ENCODE assay signal across 20 cellular contexts in the genomic region with DNA sequence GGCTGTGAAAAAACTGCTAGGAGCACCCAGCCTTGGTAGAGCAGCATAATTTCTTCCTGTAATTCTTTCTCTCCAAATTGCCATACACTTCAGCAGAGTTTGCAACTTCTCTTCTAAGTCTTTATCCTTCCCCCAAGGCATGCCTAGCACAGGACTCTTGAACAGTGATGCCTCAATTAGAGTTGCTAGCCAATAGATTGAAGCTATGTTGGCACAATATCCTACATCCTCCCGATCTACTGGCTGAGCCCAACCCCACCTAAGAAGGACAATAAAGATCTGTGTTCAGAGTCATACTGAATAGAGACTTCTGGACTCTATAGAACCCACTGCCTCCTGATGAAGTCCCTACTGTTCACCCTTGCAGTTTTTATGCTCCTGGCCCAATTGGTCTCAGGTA. TPM values are rescaled to one million over a fixed set of nuclear protein-coding genes. Genes with fewer than 3 reads are reported as not detected.
"Had no signal": no experiment of that assay in that cellular context is flagged by ENCODE, and none has a peak within 500 bp of the region (broad histone marks: within the 10 kb centered on the region; RNA-seq: fewer than 3 reads in every experiment).

A gene with protein sequence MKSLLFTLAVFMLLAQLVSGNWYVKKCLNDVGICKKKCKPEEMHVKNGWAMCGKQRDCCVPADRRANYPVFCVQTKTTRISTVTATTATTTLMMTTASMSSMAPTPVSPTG (plus strand): TSS at position 301 of the 400 bp plus-strand sequence. CDS start 39 bp downstream, at position 340.

- H3K36me3 ChIP-seq: MG63 had no signal

- H3K27me3 ChIP-seq: MG63 had no signal

- DNase-seq: Karpas-422, KG1, MG63, NCI-H1092, NCI-H1436, NCI-H187, NCI-H2029, NCI-H2081 treated with DMSO at 0.1 percent for 48 hours, NCI-H2171, NCI-H226, NCI-H446, NCI-H510A, NCI-H524 treated with DMSO at 0.1 percent for 48 hours, NCI-H69, NCI-H774, Right ventricle myocardium superior, RPMI8226, T-helper 1 cell had no signal

- ATAC-seq: SK-N-SH treated with all-trans-retinoic acid at 6 μM for 48 hours had no signal

- H3K4me3 ChIP-seq: MG63 had no signal

- H3K9me3 ChIP-seq: MG63 had no signal

RNA-seq across cellular contexts. Expression of the gene that starts here (rescaled TPM):
- total RNA-seq: HT-29, Right ventricle myocardium superior had no signal
